Comparison of ENCODE assay signal across 17 cellular contexts in the genomic region with DNA sequence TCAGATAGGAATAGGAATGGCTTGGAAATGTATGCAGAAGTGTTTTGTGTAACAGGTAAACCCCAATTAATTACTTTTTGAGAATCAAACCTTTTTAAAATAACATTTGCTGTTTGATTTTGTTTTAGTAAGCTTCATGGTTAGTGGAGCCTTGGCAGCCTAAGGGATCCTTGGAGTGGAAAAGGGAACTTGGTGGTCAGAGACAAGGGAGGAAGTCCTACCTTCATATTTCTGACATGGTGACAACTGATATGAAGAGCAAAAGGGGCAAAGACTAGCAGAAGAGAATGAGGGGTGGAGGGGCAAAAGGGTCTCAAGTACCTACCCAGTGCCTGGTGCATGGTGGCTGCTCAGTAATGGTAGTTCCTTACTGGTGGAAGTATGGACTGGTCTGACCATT.
"Had no signal": no experiment of that assay in that cellular context is flagged by ENCODE, and none has a peak within 500 bp of the region (broad histone marks: within the 10 kb centered on the region; RNA-seq: fewer than 3 reads in every experiment).

No MANE protein-coding gene starts in this region.

- H3K4me1 ChIP-seq: right lobe of liver had no signal

- H3K27ac ChIP-seq: right lobe of liver, VCaP had no signal

- H3K9me3 Mint-ChIP-seq: activated T-helper 1 cell treated with anti-CD3 and anti-CD28 coated beads, Interleukin-12 subunit alpha, Interleukin-12 subunit beta, Interleukin-2, Interleukin-4 antibody, amounts not matched to agents 30 ng/mL and 10 ng/mL and 1 ng/mL, durations not matched to agents 14 hours and 24 hours and 36 hours; naive thymus-derived CD4-positive, alpha-beta T cell; type B pancreatic cell had no signal

- ATAC-seq: activated CD8-positive, alpha-beta T cell treated with anti-CD3 and anti-CD28 coated beads, Interleukin-2, amount 10 ng/mL, durations not matched to agents 7 days and 5 days; esophagus mucosa; naive thymus-derived CD4-positive, alpha-beta T cell; right lobe of liver had no signal

- H3K9me3 ChIP-seq: right lobe of liver had no signal

- H3K27me3 ChIP-seq: dorsolateral prefrontal cortex, right lobe of liver had no signal

- H3K36me3 ChIP-seq: right lobe of liver had no signal

- H3K4me3 Mint-ChIP-seq: activated CD8-positive, alpha-beta T cell treated with anti-CD3 and anti-CD28 coated beads, Interleukin-2, amount 10 ng/mL, durations not matched to agents 7 days and 5 days; activated T-helper 1 cell treated with anti-CD3 and anti-CD28 coated beads, Interleukin-12 subunit alpha, Interleukin-12 subunit beta, Interleukin-2, Interleukin-4 antibody, amounts not matched to agents 30 ng/mL and 10 ng/mL and 1 ng/mL, durations not matched to agents 14 hours and 24 hours and 36 hours; naive thymus-derived CD4-positive, alpha-beta T cell; type B pancreatic cell had no signal

- H3K27ac Mint-ChIP-seq: activated CD8-positive, alpha-beta T cell treated with anti-CD3 and anti-CD28 coated beads, Interleukin-2, amount 10 ng/mL, durations not matched to agents 7 days and 5 days; activated T-helper 1 cell treated with anti-CD3 and anti-CD28 coated beads, Interleukin-12 subunit alpha, Interleukin-12 subunit beta, Interleukin-2, Interleukin-4 antibody, amounts not matched to agents 30 ng/mL and 10 ng/mL and 1 ng/mL, durations not matched to agents 14 hours and 24 hours and 36 hours; progenitor cell of endocrine pancreas; type B pancreatic cell had no signal

- H3K4me3 ChIP-seq: dorsolateral prefrontal cortex, right lobe of liver had no signal

- H3K27me3 Mint-ChIP-seq: progenitor cell of endocrine pancreas, type B pancreatic cell had no signal

- DNase-seq: activated CD4-positive, alpha-beta T cell treated with anti-CD3 and anti-CD28 coated beads for 4 hours; activated CD8-positive, alpha-beta memory T cell treated with anti-CD3 and anti-CD28 coated beads, Interleukin-2, amount 50 U/mL, for 48 hours; activated CD8-positive, alpha-beta T cell treated with anti-CD3 and anti-CD28 coated beads, Interleukin-2, amount 10 ng/mL, durations not matched to agents 7 days and 5 days; activated naive CD4-positive, alpha-beta T cell; aorta; dorsolateral prefrontal cortex; naive thymus-derived CD4-positive, alpha-beta T cell; nucleus accumbens; right lobe of liver; stimulated activated CD4-positive, alpha-beta T cell treated with anti-CD3 and anti-CD28 coated beads, Interleukin-2, amount 100 ng/mL, for 24 hours; stimulated activated naive CD4-positive, alpha-beta T cell treated with Interleukin-2 at 50 U/mL for 16 hours; T-helper 2 cell had no signal
